ENCODE assay signal across 20 cellular contexts in genomic region chr4:132396636-132397035, GRCh38.
"Had no signal": no experiment of that assay in that cellular context is flagged by ENCODE, and none has a peak within 500 bp of the region (broad histone marks: within the 10 kb centered on the region; RNA-seq: fewer than 3 reads in every experiment).

No MANE protein-coding gene starts in this region.

- FAIRE-seq: colon had no signal

- DNase-seq: activated B cell treated with CpG ODN at 0.5 μM for 24 hours; activated CD4-positive, alpha-beta T cell treated with anti-CD3 and anti-CD28 coated beads for 48 hours; activated CD8-positive, alpha-beta T cell treated with anti-CD3 and anti-CD28 coated beads for 36 hours; activated naive CD4-positive, alpha-beta T cell treated with anti-CD3 and anti-CD28 coated beads for 36 hours; activated naive CD8-positive, alpha-beta T cell treated with anti-CD3 and anti-CD28 coated beads, Interleukin-2, amount 50 U/mL, for 24 hours; activated T-cell treated with anti-CD3 and anti-CD28 coated beads, Interleukin-2, amount 50 U/mL, for 24 hours; caudate nucleus; endodermal cell; gastrocnemius medialis; heart left ventricle; kidney glomerular epithelial cell; left ventricle myocardium inferior; mammary epithelial cell; retina; stimulated activated CD4-positive, alpha-beta T cell treated with anti-CD3 and anti-CD28 coated beads, Interleukin-2, amount 100 ng/mL, for 48 hours; stimulated activated naive CD8-positive, alpha-beta T cell treated with anti-CD3 and anti-CD28 coated beads, Interleukin-15, amount 100 ng/mL, for 72 hours had no signal

- ATAC-seq: activated CD8-positive, alpha-beta T cell treated with anti-CD3 and anti-CD28 coated beads for 36 hours; activated naive CD8-positive, alpha-beta T cell treated with anti-CD3 and anti-CD28 coated beads, Interleukin-2, amount 50 U/mL, for 24 hours; gastrocnemius medialis; heart left ventricle; stimulated activated naive CD8-positive, alpha-beta T cell treated with anti-CD3 and anti-CD28 coated beads, Interleukin-15, amount 100 ng/mL, for 72 hours had no signal

- H3K9me3 ChIP-seq: ascending aorta, gastrocnemius medialis, heart left ventricle had no signal

- H3K27ac ChIP-seq: ascending aorta, epithelial cell of prostate, gastrocnemius medialis, heart left ventricle, left ventricle myocardium inferior, suprapubic skin had no signal

- H3K4me3 ChIP-seq: ascending aorta, gastrocnemius medialis, heart left ventricle, left ventricle myocardium inferior, suprapubic skin had no signal

- H3K4me1 ChIP-seq: ascending aorta, gastrocnemius medialis, heart left ventricle, left ventricle myocardium inferior, suprapubic skin had no signal

- H3K27me3 ChIP-seq: ascending aorta, gastrocnemius medialis, heart left ventricle, suprapubic skin had no signal

- H3K36me3 ChIP-seq: ascending aorta, gastrocnemius medialis, heart left ventricle, left ventricle myocardium inferior, suprapubic skin had no signal
